1 cellular context compared by ENCODE assay signal in genomic region chr20:4720121-4720976, GRCh38.
TF ChIP-seq lines count a peak whose summit lies in the region.

No MANE protein-coding gene starts in this region.

TF ChIP-seq in HepG2, 621 proteins besides CTCF, POLR2A, EP300 and RAD21 (continued from another document and continues in another):
- TF ChIP-seq ZNF501 (CRISPR knock-in tag; IDR thresholded peaks at IDR 0.05) (peak; percentile 88), ZNF547 (CRISPR knock-in tag; IDR thresholded peaks at IDR 0.05) (no peak; the same call in 1 of the 2 replicates), ZBTB34 (CRISPR knock-in tag; IDR thresholded peaks at IDR 0.05) (peak; percentile 92), ZNF572 (CRISPR knock-in tag; IDR thresholded peaks at IDR 0.05) (no peak), ZNF709 (CRISPR knock-in tag; IDR thresholded peaks at IDR 0.05) (peak; percentile 78; the same call in 1 of the 2 replicates), AKAP8 (CRISPR knock-in tag; IDR thresholded peaks at IDR 0.05) (no peak), RARA (CRISPR knock-in tag; IDR thresholded peaks at IDR 0.05) (peak; percentile 53; the same call in 1 of the 2 replicates), ZSCAN25 (CRISPR knock-in tag; IDR thresholded peaks at IDR 0.05) (peak; percentile 96), SP4 (CRISPR knock-in tag; IDR thresholded peaks at IDR 0.05) (no peak), IRX3 (CRISPR knock-in tag; IDR thresholded peaks at IDR 0.05; ENCODE audit: borderline replicate concordance, low read depth) (no peak), ELF3 (CRISPR knock-in tag; IDR thresholded peaks at IDR 0.05) (peak; percentile 82), RFX5 (IDR thresholded peaks at IDR 0.05; ENCODE audit: low read depth, low read length) (peak; percentile 16; the same call in 1 of the 2 replicates), ZNF768 (CRISPR knock-in tag; IDR thresholded peaks at IDR 0.05) (peak; percentile 32; the same call in 1 of the 2 replicates), ZNF274 (CRISPR knock-in tag; IDR thresholded peaks at IDR 0.05) (peak; percentile 69; the same call in 1 of the 2 replicates), ZFYVE20 (CRISPR knock-in tag; IDR thresholded peaks at IDR 0.05; ENCODE audit: borderline replicate concordance, low read depth) (no peak), MYC (CRISPR knock-in tag; IDR thresholded peaks at IDR 0.05; ENCODE audit: borderline replicate concordance) (no peak), ZC3H13 (CRISPR knock-in tag; IDR thresholded peaks at IDR 0.05) (no peak), MLX (CRISPR knock-in tag; IDR thresholded peaks at IDR 0.05) (no peak), GMEB1 (CRISPR knock-in tag; IDR thresholded peaks at IDR 0.05; ENCODE audit: borderline replicate concordance) (peak; percentile 56; the same call in 1 of the 2 replicates), ZNF513 (CRISPR knock-in tag; conservative IDR thresholded peaks at IDR 0.05) (no peak), GTF3A (CRISPR knock-in tag; conservative IDR thresholded peaks at IDR 0.05) (no peak), POLR2AphosphoS2 (IDR thresholded peaks at IDR 0.05; ENCODE audit: low read depth, low read length) (no peak), HIVEP1 (CRISPR knock-in tag; IDR thresholded peaks at IDR 0.05) (no peak), FIP1L1 (IDR thresholded peaks at IDR 0.05; ENCODE audit: borderline replicate concordance, insufficient read depth, low read depth, low read length) (no peak), AGO2 (optimal IDR thresholded peaks at IDR 0.05; ENCODE audit: low read depth, low read length) (no peak), TRIM24 (CRISPR knock-in tag; IDR thresholded peaks at IDR 0.05) (no peak), ZNF451 (CRISPR knock-in tag; IDR thresholded peaks at IDR 0.05) (no peak), ZNF260 (CRISPR knock-in tag; IDR thresholded peaks at IDR 0.05; ENCODE audit: borderline replicate concordance, low read depth) (no peak), SPEN (CRISPR knock-in tag; IDR thresholded peaks at IDR 0.05; ENCODE audit: low read depth) (peak; percentile 48), ZNF777 (CRISPR knock-in tag; IDR thresholded peaks at IDR 0.05) (no peak), ZEB1 (IDR thresholded peaks at IDR 0.05; ENCODE audit: insufficient replicate concordance, low read depth) (no peak), ZNF674 (CRISPR knock-in tag; IDR thresholded peaks at IDR 0.05; ENCODE audit: low read depth) (no peak), IKZF4 (CRISPR knock-in tag; IDR thresholded peaks at IDR 0.05; ENCODE audit: borderline replicate concordance, low read depth, not compliant biosample characterization) (no peak), ZNF580 (CRISPR knock-in tag; IDR thresholded peaks at IDR 0.05; ENCODE audit: borderline replicate concordance, low read depth) (peak; percentile 60; the same call in 1 of the 2 replicates), ATF6 (CRISPR knock-in tag; conservative IDR thresholded peaks at IDR 0.05) (0 out of 2 replicates have a peak, but pooled peaks have one; percentile 65), GMEB2 (CRISPR knock-in tag; IDR thresholded peaks at IDR 0.05; ENCODE audit: low read depth) (no peak), ZNF18 (CRISPR knock-in tag; IDR thresholded peaks at IDR 0.05; ENCODE audit: insufficient replicate concordance) (no peak), NFE2L2 (IDR thresholded peaks at IDR 0.05; ENCODE audit: low read length) (no peak), ZUFSP (CRISPR knock-in tag; IDR thresholded peaks at IDR 0.05; ENCODE audit: borderline replicate concordance) (no peak), ZNF790 (CRISPR knock-in tag; IDR thresholded peaks at IDR 0.05; ENCODE audit: borderline replicate concordance) (no peak), MYNN (CRISPR knock-in tag; IDR thresholded peaks at IDR 0.05; ENCODE audit: low read depth) (no peak), PRPF4 (IDR thresholded peaks at IDR 0.05; ENCODE audit: low read depth, low read length, poor library complexity, severe bottlenecking) (no peak), SMARCC2 (IDR thresholded peaks at IDR 0.05) (no peak), ZC3H4 (CRISPR knock-in tag; IDR thresholded peaks at IDR 0.05; ENCODE audit: borderline replicate concordance) (no peak), ATAD3A (CRISPR knock-in tag; IDR thresholded peaks at IDR 0.05) (no peak), DPF2 (CRISPR knock-in tag; IDR thresholded peaks at IDR 0.05; ENCODE audit: borderline replicate concordance, low read depth) (no peak; the same call in 1 of the 2 replicates), SAFB2 (CRISPR knock-in tag; IDR thresholded peaks at IDR 0.05; ENCODE audit: borderline replicate concordance, low read depth) (no peak), WIZ (CRISPR knock-in tag; IDR thresholded peaks at IDR 0.05) (no peak), ZNF333 (CRISPR knock-in tag; IDR thresholded peaks at IDR 0.05; ENCODE audit: borderline replicate concordance) (no peak), NFIB (CRISPR knock-in tag; IDR thresholded peaks at IDR 0.05; ENCODE audit: borderline replicate concordance) (no peak), ZSCAN30 (CRISPR knock-in tag; IDR thresholded peaks at IDR 0.05) (no peak), NR2C2 (CRISPR knock-in tag; IDR thresholded peaks at IDR 0.05; ENCODE audit: borderline replicate concordance) (no peak), ZNF33B (CRISPR knock-in tag; IDR thresholded peaks at IDR 0.05) (no peak; the same call in 1 of the 2 replicates), ZNF576 (CRISPR knock-in tag; IDR thresholded peaks at IDR 0.05) (no peak), ZNF703 (CRISPR knock-in tag; IDR thresholded peaks at IDR 0.05; ENCODE audit: borderline replicate concordance) (no peak)
